In genomic region chr20:2135018-2135417, GRCh38 we compare ENCODE assay signal across 17 cellular contexts. TPM values are rescaled to one million over a fixed set of nuclear protein-coding genes. Genes with fewer than 3 reads are reported as not detected.
DNase-seq lines count a peak whose midpoint lies in the region; ATAC-seq and TF ChIP-seq lines count a peak whose summit lies in the region.
"Had no signal": no experiment of that assay in that cellular context is flagged by ENCODE, and none has a peak within 500 bp of the region (broad histone marks: within the 10 kb centered on the region; RNA-seq: fewer than 3 reads in every experiment).

No MANE protein-coding gene starts in this region.

- no peak overlapping the region for H3K27ac Mint-ChIP-seq in GM23338

- H3K9me3 ChIP-seq in smooth muscle cell (replicated peaks; ENCODE audit: low read depth) = no peaks in the 10 kb centered on the region

- peak overlapping the region; percentile 93 for H3K9ac ChIP-seq in smooth muscle cell (ENCODE audit: low read depth)
- H3K9ac ChIP-seq: KMS-11 had no signal

- no peaks in the 10 kb centered on the region for H3K27me3 ChIP-seq in smooth muscle cell (ENCODE audit: low read depth)
- no peaks in the 10 kb centered on the region for H3K27me3 ChIP-seq in GM23338 (ENCODE audit: insufficient read depth)

- H3K27ac ChIP-seq in smooth muscle cell (ENCODE audit: low read depth) = peak overlapping the region; percentile 99
- no peak overlapping the region for H3K27ac ChIP-seq in GM23338 (ENCODE audit: low read depth)
- H3K27ac ChIP-seq: KMS-11 had no signal

- peak; percentile 37 for DNase-seq in AG10803 (ENCODE audit: low read depth)
- DNase-seq in NCI-H69 (lab: John Stamatoyannopoulos, UW) = peak; percentile 37
- DNase-seq in islet precursor cell = peak; percentile 76
- DNase-seq in smooth muscle cell (lab: John Stamatoyannopoulos, UW; ENCODE audit: unreplicated experiment) = no peak
- no peak for DNase-seq in NCI-H146 treated with DMSO at 0.1 percent for 48 hours (lab: John Stamatoyannopoulos, UW; ENCODE audit: unreplicated experiment)
- DNase-seq in SIG-M5 (lab: John Stamatoyannopoulos, UW) = no peak
- DNase-seq in GM23338 (ENCODE audit: low spot score) = no peak
- DNase-seq: CD4-positive, alpha-beta memory T cell; DMS53; H7; HFFc6; MV-4-11; NCI-H187 treated with DMSO at 0.1 percent for 48 hours; NCI-H2227 treated with DMSO at 0.1 percent for 48 hours; NCI-H510A treated with DMSO at 0.1 percent for 48 hours; SHP77 had no signal

- H3K4me1 Mint-ChIP-seq in GM23338 = peaks cover 28% of the 10 kb centered on the region

- no peaks in the 10 kb centered on the region for H3K9me3 Mint-ChIP-seq in GM23338
- H3K9me3 Mint-ChIP-seq: HFFc6 had no signal

- peak overlapping the region; percentile 51 for H3K4me2 ChIP-seq in smooth muscle cell
- H3K4me2 ChIP-seq in GM23338 = no peak overlapping the region
- H3K4me2 ChIP-seq: KMS-11 had no signal

- 44% methylated on average over 4 of the region's 4 CpGs for WGBS in smooth muscle cell (ENCODE audit: low lambda C conversion rate)

- H3K4me1 ChIP-seq in smooth muscle cell (ENCODE audit: low read depth) = peaks cover 63% of the 10 kb centered on the region
- peaks cover 11% of the 10 kb centered on the region for H3K4me1 ChIP-seq in GM23338 (ENCODE audit: insufficient read depth)

- H3K4me3 Mint-ChIP-seq in GM23338 = no peak overlapping the region
- H3K4me3 Mint-ChIP-seq: CD4-positive, alpha-beta memory T cell; HFFc6 had no signal

- no peaks in the 10 kb centered on the region for H3K36me3 Mint-ChIP-seq in GM23338 (ENCODE audit: low read depth)

- H2AFZ ChIP-seq in smooth muscle cell (ENCODE audit: low read depth) (no peak overlapping the region), GM23338 (no peak overlapping the region)

- H3K4me3 ChIP-seq in AG10803 (ENCODE audit: low read length) (no peak overlapping the region), smooth muscle cell (no peak overlapping the region), GM23338 (no peak overlapping the region)

- H3F3A ChIP-seq in smooth muscle cell (ENCODE audit: low read depth) = peaks cover 25% of the 10 kb centered on the region
- H3F3A ChIP-seq in GM23338 (replicated peaks; ENCODE audit: low read depth) = no peaks in the 10 kb centered on the region

- H4K20me1 ChIP-seq in smooth muscle cell (ENCODE audit: low read depth) (peaks cover 52% of the 10 kb centered on the region), GM23338 (replicated peaks; ENCODE audit: insufficient read depth) (peaks cover 66% of the 10 kb centered on the region)

- no peak for ATAC-seq in GM23338

- H3K79me2 ChIP-seq in smooth muscle cell (ENCODE audit: low read depth) (peaks cover 57% of the 10 kb centered on the region), GM23338 (replicated peaks; ENCODE audit: insufficient read depth) (peaks cover 86% of the 10 kb centered on the region)

- TF ChIP-seq CTCF in AG10803 (conservative IDR thresholded peaks at IDR 0.05; ENCODE audit: low read length) (no peak), smooth muscle cell (IDR thresholded peaks at IDR 0.05; ENCODE audit: borderline replicate concordance, insufficient read depth, poor library complexity, severe bottlenecking) (no peak), GM23338 (conservative IDR thresholded peaks at IDR 0.05; ENCODE audit: low read depth in 2 of 2) (no peak)

- H3K27me3 Mint-ChIP-seq in GM23338 (ENCODE audit: insufficient read depth, low read depth, poor library complexity) = peaks cover 2% of the 10 kb centered on the region
- H3K27me3 Mint-ChIP-seq: CD4-positive, alpha-beta memory T cell had no signal

- H3K36me3 ChIP-seq in smooth muscle cell (ENCODE audit: low read depth) (no peaks in the 10 kb centered on the region), GM23338 (ENCODE audit: insufficient read depth) (no peaks in the 10 kb centered on the region)

- no peaks in the 10 kb centered on the region for H3K9me2 ChIP-seq in GM23338 (ENCODE audit: insufficient read depth)

TF ChIP-seq in GM23338, 12 proteins besides CTCF, POLR2A, EP300 and RAD21:
- TF ChIP-seq EZH2 (IDR thresholded peaks at IDR 0.05; ENCODE audit: low read depth, unreplicated experiment) = no peak
- TF ChIP-seq NANOG (IDR thresholded peaks at IDR 0.05; ENCODE audit: borderline replicate concordance) = no peak

RNA-seq across cellular contexts. Expression of gene STK35, which starts 33.4 kb away (rescaled TPM):
- total RNA-seq in smooth muscle cell = 14.6 and 15.6 TPM in 2 replicates
- polyA plus RNA-seq in smooth muscle cell (9.6 and 11.3 TPM in 2 replicates), GM23338 (2016; fragmentation: Nextera tagmentation; extraction: Ambion mirVana) (14.2 and 15.9 TPM in 2 replicates)
- total RNA-seq in GM23338 (2014; rRNA removed; shearing (Covaris generic)) = 51.4 and 59.7 TPM in 2 replicates

Comparison
In these comparisons a context has a peak if more than half of its experiments do, and no peak if none do; other contexts are left out.
1. DNase-seq: peak in AG10803 (single experiment), NCI-H69 (single experiment) and islet precursor cell (single experiment); none in smooth muscle cell (single experiment), NCI-H146 treated with DMSO at 0.1 percent for 48 hours (single experiment), SIG-M5 (single experiment) and GM23338 (single experiment).